1 cellular context compared by ENCODE assay signal in genomic region chr1:207049054-207049453, GRCh38.
TF ChIP-seq lines count a peak whose summit lies in the region.

No MANE protein-coding gene starts in this region.

TF ChIP-seq in GM23338, 12 proteins besides CTCF, POLR2A, EP300 and RAD21 (continued from another document):
- TF ChIP-seq ZNF462 (CRISPR knock-in tag; IDR thresholded peaks at IDR 0.05) (no peak), POLR2AphosphoS5 (IDR thresholded peaks at IDR 0.05; ENCODE audit: low read depth) (no peak), ZNF114 (CRISPR knock-in tag; IDR thresholded peaks at IDR 0.05) (no peak), EZH2phosphoT487 (IDR thresholded peaks at IDR 0.05; ENCODE audit: unreplicated experiment) (no peak)
